Comparison of ENCODE assay signal across 25 cellular contexts in genomic region chr12:292186-292585, GRCh38.
DNase-seq lines count a peak whose midpoint lies in the region; ATAC-seq, FAIRE-seq and TF ChIP-seq lines count a peak whose summit lies in the region.
"Had no signal": no experiment of that assay in that cellular context is flagged by ENCODE, and none has a peak within 500 bp of the region (broad histone marks: within the 10 kb centered on the region; RNA-seq: fewer than 3 reads in every experiment).

No MANE protein-coding gene starts in this region.

- H4K20me1 ChIP-seq in MM.1S (ENCODE audit: insufficient read depth, low read length): no peaks in the 10 kb centered on the region

- no peak for TF ChIP-seq POLR2A in H54 (IDR thresholded peaks at IDR 0.05; ENCODE audit: low read depth, low read length)

- DNase-seq in AG20443 (ENCODE audit: low spot score) (peak; percentile 15), H54 (ENCODE audit: insufficient read length, low spot score) (peak; percentile 23), amniotic epithelial cell (ENCODE audit: low read depth) (peak; percentile 39), iris pigment epithelial cell (ENCODE audit: low read depth) (peak; percentile 37), MM.1S (no peak)
- DNase-seq: activated CD4-positive, alpha-beta T cell treated with anti-CD3 and anti-CD28 coated beads for 48 hours; activated naive CD8-positive, alpha-beta T cell treated with anti-CD3 and anti-CD28 coated beads for 36 hours; brain microvascular endothelial cell; CD8-positive, alpha-beta T cell; DMS 273 treated with DMSO at 0.1 percent for 48 hours; effector memory CD4-positive, alpha-beta T cell; GDM1; GOT3; Kasumi-1; kidney; NCI-H2029 treated with DMSO at 0.1 percent for 48 hours; NCI-H226; T-helper 17 cell; thyroid gland had no signal

- H3K9ac ChIP-seq in MM.1S (ENCODE audit: low read length): no peak overlapping the region
- H3K9ac ChIP-seq: neural progenitor cell had no signal

- TF ChIP-seq CTCF in MM.1S (IDR thresholded peaks at IDR 0.05; ENCODE audit: low read length): no peak

- H3K27ac ChIP-seq in MM.1S (ENCODE audit: low read length): no peak overlapping the region
- H3K27ac ChIP-seq: brain microvascular endothelial cell, neural progenitor cell, thyroid gland had no signal

- no peaks in the 10 kb centered on the region for H3F3A ChIP-seq in MM.1S (ENCODE audit: insufficient read depth, low read length)

- H3K4me3 ChIP-seq in MM.1S (ENCODE audit: low read length): no peak overlapping the region
- H3K4me3 ChIP-seq: lung, neural progenitor cell, thyroid gland had no signal

- H3K27me3 ChIP-seq in MM.1S (replicated peaks; ENCODE audit: insufficient read depth, low read length): no peaks in the 10 kb centered on the region
- H3K27me3 ChIP-seq: brain microvascular endothelial cell, neural progenitor cell, thyroid gland had no signal

- H3K79me2 ChIP-seq in MM.1S (ENCODE audit: low read length): no peaks in the 10 kb centered on the region

- no peak for ATAC-seq in HG03439 (IDR thresholded peaks at IDR 0.05; ENCODE audit: unreplicated experiment)
- ATAC-seq in GM19035 (IDR thresholded peaks at IDR 0.05; ENCODE audit: unreplicated experiment): no peak
- ATAC-seq: CD8-positive, alpha-beta T cell; sciatic nerve; T-helper 17 cell had no signal

- FAIRE-seq in H54 (lab: Jason Lieb, UNC): no peak
- FAIRE-seq: colon had no signal

- H3K4me1 ChIP-seq in MM.1S (ENCODE audit: low read length): no peaks in the 10 kb centered on the region
- H3K4me1 ChIP-seq: neural progenitor cell, thyroid gland had no signal

- no peaks in the 10 kb centered on the region for H3K9me2 ChIP-seq in MM.1S (replicated peaks; ENCODE audit: insufficient read depth, low read length)

- peaks cover 34% of the 10 kb centered on the region; the same call in 1 of the 2 replicates for H3K36me3 ChIP-seq in MM.1S (replicated peaks; ENCODE audit: insufficient read depth, low read length)

- H2AFZ ChIP-seq in MM.1S (ENCODE audit: low read length): no peak overlapping the region
- H2AFZ ChIP-seq: neural progenitor cell had no signal

- H3K9me3 ChIP-seq in MM.1S (replicated peaks; ENCODE audit: insufficient read depth, low read length): no peaks in the 10 kb centered on the region
- H3K9me3 ChIP-seq: thyroid gland had no signal

- no peak overlapping the region for H3K4me2 ChIP-seq in MM.1S (ENCODE audit: low read depth, low read length)
- H3K4me2 ChIP-seq: neural progenitor cell had no signal
